Comparison of ENCODE assay signal across 17 cellular contexts in genomic region chr4:141899541-141899940, GRCh38.
DNase-seq lines count a peak whose midpoint lies in the region; ATAC-seq and TF ChIP-seq lines count a peak whose summit lies in the region.
"Had no signal": no experiment of that assay in that cellular context is flagged by ENCODE, and none has a peak within 500 bp of the region (broad histone marks: within the 10 kb centered on the region; RNA-seq: fewer than 3 reads in every experiment).

No MANE protein-coding gene starts in this region.

- H4K20me1 ChIP-seq in PC-3 (ENCODE audit: low read length) = no peaks in the 10 kb centered on the region

- H3K36me3 ChIP-seq in PC-3 (ENCODE audit: low read depth, low read length) = no peaks in the 10 kb centered on the region
- H3K36me3 ChIP-seq: SJCRH30 had no signal

- BruUV-seq in PC-3 (replicated peaks; lab: Mats Ljungman, UMichigan) = no TSS peak

- H3K9me3 ChIP-seq in PC-3 (ENCODE audit: low read length) = no peaks in the 10 kb centered on the region
- H3K9me3 ChIP-seq: SJCRH30 had no signal

- intact Hi-C loops in PC-3 (cut with micrococcal nuclease) (no loop called here), sciatic nerve (cut with DNase I) (no loop called here)

- no peak overlapping the region for H2AFZ ChIP-seq in PC-3 (ENCODE audit: low read length)

- peaks cover 40% of the 10 kb centered on the region for H3K4me1 ChIP-seq in PC-3 (ENCODE audit: insufficient read depth, low read length)
- H3K4me1 ChIP-seq: SJCRH30 had no signal

- DNase-seq in AG09309 (ENCODE audit: low read depth) = peak; percentile 76
- DNase-seq in GM04504 (ENCODE audit: low read depth) = peak; percentile 57
- DNase-seq in PC-3 = peak; percentile 26
- peak; percentile 9 for DNase-seq in fibroblast of the aortic adventitia (ENCODE audit: low read depth)
- no peak for DNase-seq in mesenteric fat pad (ENCODE audit: low spot score)
- no peak for DNase-seq in caudate nucleus (lab: John Stamatoyannopoulos, UW)
- DNase-seq in sciatic nerve (ENCODE audit: low spot score) = no peak
- DNase-seq in stimulated activated naive CD4-positive, alpha-beta T cell (lab: John Stamatoyannopoulos, UW) = no peak
- DNase-seq: Calu3; CD4-positive, alpha-beta memory T cell; DMS79; HCEC 1CT; NCI-H1105; NCI-H1694 treated with DMSO at 0.1 percent for 48 hours; NCI-H446; SJCRH30 had no signal

- no peak overlapping the region for H3K4me2 ChIP-seq in PC-3 (ENCODE audit: low read length)

- no peak overlapping the region for H3K4me3 ChIP-seq in AG09309 (ENCODE audit: control insufficient read depth, low read depth, low read length)
- no peak overlapping the region for H3K4me3 ChIP-seq in PC-3 (ENCODE audit: low read length)
- H3K4me3 ChIP-seq in fibroblast of the aortic adventitia (ENCODE audit: low read depth, low read length) = no peak overlapping the region
- H3K4me3 ChIP-seq: SJCRH30 had no signal

- H3F3A ChIP-seq in PC-3 (ENCODE audit: low read length, unreplicated experiment) = peaks cover 4% of the 10 kb centered on the region

- CTCF ChIA-PET in PC-3 (lab: Charles Lee) = interaction anchor here (0.5 kb wide), 1 partner anchor 34 kb away, joined by 4 read pairs; no protein-coding TSS in a partner anchor

- POLR2A ChIA-PET in PC-3 (lab: Charles Lee; ENCODE audit: unreplicated experiment) = no interaction called here

- ATAC-seq in PC-3 (0 out of 2 replicates have a peak, but pooled peaks have one; percentile 24), sciatic nerve (no peak)

- H3K27me3 ChIP-seq in PC-3 (ENCODE audit: low read length) = no peaks in the 10 kb centered on the region
- H3K27me3 ChIP-seq: SJCRH30 had no signal

- H3K9me2 ChIP-seq in PC-3 (replicated peaks; ENCODE audit: low read length) = no peaks in the 10 kb centered on the region

- TF ChIP-seq CTCF in AG09309 (IDR thresholded peaks at IDR 0.05; ENCODE audit: control insufficient read depth, insufficient read depth, low read depth, low read length, missing control alignments) (no peak), PC-3 (conservative IDR thresholded peaks at IDR 0.05; ENCODE audit: low read depth, low read length) (no peak), fibroblast of the aortic adventitia (IDR thresholded peaks at IDR 0.05; ENCODE audit: insufficient read depth, low read length) (no peak)

- H3K9ac ChIP-seq in PC-3 (ENCODE audit: low read length) = no peak overlapping the region

- H3K79me2 ChIP-seq in PC-3 (ENCODE audit: low read length) = no peaks in the 10 kb centered on the region

- H3K27ac ChIP-seq in PC-3 (ENCODE audit: low read length) = no peak overlapping the region
- H3K27ac ChIP-seq in caudate nucleus (ENCODE audit: low read depth, low read length) = no peak overlapping the region
- H3K27ac ChIP-seq: HL-60, SJCRH30 had no signal

Comparison
In these comparisons a context has a peak if more than half of its experiments do, and no peak if none do; other contexts are left out.
1. DNase-seq: peak in AG09309 (single experiment), GM04504 (single experiment), PC-3 (single experiment) and fibroblast of the aortic adventitia (single experiment); none in mesenteric fat pad (single experiment), caudate nucleus (0 of 61), sciatic nerve (single experiment) and stimulated activated naive CD4-positive, alpha-beta T cell (0 of 6).